Comparison of ENCODE assay signal across 31 cellular contexts in the genomic region with DNA sequence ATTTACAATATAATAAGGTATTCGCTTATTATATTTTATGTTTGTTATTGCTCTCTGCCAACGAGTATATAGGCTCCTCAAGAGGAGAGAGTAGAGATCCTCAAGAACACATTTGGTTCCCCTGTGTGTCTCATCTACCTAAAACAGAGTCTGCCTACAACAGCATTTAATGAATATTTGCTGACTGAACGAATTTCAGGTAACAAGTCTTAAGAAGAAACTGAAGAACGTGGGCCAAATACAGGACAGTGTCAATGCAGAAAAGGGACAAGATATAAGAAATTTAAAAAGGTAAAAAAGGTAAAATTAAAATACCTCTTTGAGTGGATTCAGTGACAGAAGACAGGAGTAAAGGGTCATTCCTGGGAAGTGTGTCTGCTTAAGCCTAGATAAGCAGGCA.
"Had no signal": no experiment of that assay in that cellular context is flagged by ENCODE, and none has a peak within 500 bp of the region (broad histone marks: within the 10 kb centered on the region; RNA-seq: fewer than 3 reads in every experiment).

No MANE protein-coding gene starts in this region.

- FAIRE-seq: astrocyte had no signal

- H3K9me3 Mint-ChIP-seq: activated B cell treated with CpG ODN at 0.5 μM for 24 hours; activated CD8-positive, alpha-beta T cell treated with anti-CD3 and anti-CD28 coated beads for 36 hours; activated naive CD4-positive, alpha-beta T cell treated with anti-CD3 and anti-CD28 coated beads, Interleukin-2, amount 10 ng/mL, durations not matched to agents 7 days and 5 days; activated naive CD8-positive, alpha-beta T cell treated with anti-CD3 and anti-CD28 coated beads, Interleukin-2, amount 50 U/mL, for 24 hours; activated T-helper 2 cell treated with anti-CD3 and anti-CD28 coated beads, Interferon-gamma antibody, Interleukin-2, Interleukin-4, amounts not matched to agents 10 μg/mL and 5 μg/mL and 100 μg/mL, durations not matched to agents 14 hours and 24 hours and 36 hours; T-helper 1 cell treated with Interleukin-12 subunit alpha and Interleukin-12 subunit beta and Interleukin-4 antibody, amounts not matched to agents 30 μg/mL and 1 μg/mL, for 36 hours; T-helper 2 cell treated with Interferon-gamma antibody and Interleukin-4, amounts not matched to agents 5 μg/mL and 100 μg/mL, for 36 hours had no signal

- H3K4me1 ChIP-seq: body of pancreas, breast epithelium had no signal

- H3K36me3 Mint-ChIP-seq: activated CD4-positive, alpha-beta memory T cell treated with anti-CD3 and anti-CD28 coated beads for 36 hours; activated naive CD4-positive, alpha-beta T cell treated with anti-CD3 and anti-CD28 coated beads, Interleukin-2, amount 10 ng/mL, durations not matched to agents 7 days and 5 days; activated naive CD4-positive, alpha-beta T cell treated with anti-CD3 and anti-CD28 coated beads, Interleukin-2, amount 50 U/mL, for 24 hours; activated naive CD8-positive, alpha-beta T cell; activated naive CD8-positive, alpha-beta T cell treated with anti-CD3 and anti-CD28 coated beads, Interleukin-2, amount 10 ng/mL, durations not matched to agents 7 days and 5 days had no signal

- DNase-seq: activated B cell treated with CpG ODN at 0.5 μM for 24 hours; activated CD4-positive, alpha-beta memory T cell treated with anti-CD3 and anti-CD28 coated beads for 36 hours; activated CD4-positive, alpha-beta T cell treated with anti-CD3 and anti-CD28 coated beads for 4 hours; activated CD4-positive, alpha-beta T cell treated with anti-CD3 and anti-CD28 coated beads, Interleukin-2, amount 10 ng/mL, durations not matched to agents 24 days and 14 days; activated CD4-positive, alpha-beta T cell treated with anti-CD3 and anti-CD28 coated beads, Interleukin-2, amount 50 U/mL, for 1 hour; activated CD4-positive, alpha-beta T cell treated with anti-CD3 and anti-CD28 coated beads, Interleukin-2, amount 50 U/mL, for 4 hours; activated CD4-positive, CD25-positive, alpha-beta regulatory T cell treated with anti-CD3 and anti-CD28 coated beads, Interleukin-2, amount 50 U/mL, for 72 hours; activated CD8-positive, alpha-beta memory T cell treated with anti-CD3 and anti-CD28 coated beads, Interleukin-2, amount 50 U/mL, for 4 hours; activated CD8-positive, alpha-beta T cell treated with anti-CD3 and anti-CD28 coated beads for 36 hours; activated effector memory CD4-positive, alpha-beta T cell treated with Interleukin-2 at 50 U/mL for 16 hours; activated gamma-delta T cell; activated naive CD4-positive, alpha-beta T cell treated with anti-CD3 and anti-CD28 coated beads, Interleukin-2, amount 10 ng/mL, durations not matched to agents 7 days and 5 days; activated naive CD4-positive, alpha-beta T cell treated with Interleukin-2 at 50 U/mL for 16 hours; activated naive CD8-positive, alpha-beta T cell treated with anti-CD3 and anti-CD28 coated beads, Interleukin-2, amount 10 ng/mL, durations not matched to agents 7 days and 5 days; activated naive CD8-positive, alpha-beta T cell treated with anti-CD3 and anti-CD28 coated beads, Interleukin-2, amount 50 U/mL, for 24 hours; activated T-cell treated with anti-CD3 and anti-CD28 coated beads, Interleukin-2, amount 50 U/mL, for 24 hours; activated T-cell treated with anti-CD3 and anti-CD28 coated beads, Interleukin-2, amount 50 U/mL, for 48 hours; aorta; body of pancreas; brain microvascular endothelial cell; central memory CD4-positive, alpha-beta T cell; T-helper 2 cell; T-helper 9 cell had no signal

- H3K9me3 ChIP-seq: body of pancreas, breast epithelium had no signal

- H3K4me3 Mint-ChIP-seq: activated B cell treated with CpG ODN at 0.5 μM for 24 hours; activated CD4-positive, alpha-beta memory T cell treated with anti-CD3 and anti-CD28 coated beads for 36 hours; activated CD4-positive, alpha-beta T cell treated with anti-CD3 and anti-CD28 coated beads, Interleukin-2, amount 10 ng/mL, durations not matched to agents 24 days and 14 days; activated CD8-positive, alpha-beta T cell treated with anti-CD3 and anti-CD28 coated beads for 36 hours; activated naive CD4-positive, alpha-beta T cell treated with anti-CD3 and anti-CD28 coated beads, Interleukin-2, amount 10 ng/mL, durations not matched to agents 7 days and 5 days; activated naive CD4-positive, alpha-beta T cell treated with anti-CD3 and anti-CD28 coated beads, Interleukin-2, amount 50 U/mL, for 24 hours; activated naive CD8-positive, alpha-beta T cell; activated naive CD8-positive, alpha-beta T cell treated with anti-CD3 and anti-CD28 coated beads, Interleukin-2, amount 10 ng/mL, durations not matched to agents 7 days and 5 days; activated naive CD8-positive, alpha-beta T cell treated with anti-CD3 and anti-CD28 coated beads, Interleukin-2, amount 50 U/mL, for 24 hours; activated T-cell treated with anti-CD3 and anti-CD28 coated beads, Interleukin-2, amount 50 U/mL, for 24 hours; T-helper 1 cell treated with Interleukin-12 subunit alpha and Interleukin-12 subunit beta and Interleukin-4 antibody, amounts not matched to agents 30 μg/mL and 1 μg/mL, for 36 hours; T-helper 2 cell treated with Interferon-gamma antibody and Interleukin-4, amounts not matched to agents 5 μg/mL and 100 μg/mL, for 36 hours had no signal

- H3K27me3 ChIP-seq: body of pancreas, brain microvascular endothelial cell, breast epithelium had no signal

- H3K4me3 ChIP-seq: body of pancreas, breast epithelium had no signal

- H3K27me3 Mint-ChIP-seq: activated B cell treated with CpG ODN at 0.5 μM for 24 hours; activated CD4-positive, alpha-beta memory T cell treated with anti-CD3 and anti-CD28 coated beads for 36 hours; activated CD4-positive, alpha-beta T cell treated with anti-CD3 and anti-CD28 coated beads, Interleukin-2, amount 10 ng/mL, durations not matched to agents 24 days and 14 days; activated CD8-positive, alpha-beta T cell treated with anti-CD3 and anti-CD28 coated beads for 36 hours; activated naive CD4-positive, alpha-beta T cell treated with anti-CD3 and anti-CD28 coated beads, Interleukin-2, amount 10 ng/mL, durations not matched to agents 7 days and 5 days; activated naive CD4-positive, alpha-beta T cell treated with anti-CD3 and anti-CD28 coated beads, Interleukin-2, amount 50 U/mL, for 24 hours; activated naive CD8-positive, alpha-beta T cell treated with anti-CD3 and anti-CD28 coated beads, Interleukin-2, amount 10 ng/mL, durations not matched to agents 7 days and 5 days; activated T-cell treated with anti-CD3 and anti-CD28 coated beads, Interleukin-2, amount 50 U/mL, for 24 hours had no signal

- H3K36me3 ChIP-seq: brain microvascular endothelial cell, breast epithelium had no signal

- ATAC-seq: activated CD8-positive, alpha-beta T cell treated with anti-CD3 and anti-CD28 coated beads for 36 hours; activated naive CD8-positive, alpha-beta T cell treated with anti-CD3 and anti-CD28 coated beads, Interleukin-2, amount 50 U/mL, for 24 hours; body of pancreas had no signal

- H3K27ac ChIP-seq: body of pancreas, brain microvascular endothelial cell, breast epithelium, VCaP had no signal

- H3K4me1 Mint-ChIP-seq: activated B cell treated with CpG ODN at 0.5 μM for 24 hours; activated CD4-positive, alpha-beta T cell treated with anti-CD3 and anti-CD28 coated beads, Interleukin-2, amount 10 ng/mL, durations not matched to agents 24 days and 14 days; activated naive CD4-positive, alpha-beta T cell treated with anti-CD3 and anti-CD28 coated beads, Interleukin-2, amount 10 ng/mL, durations not matched to agents 7 days and 5 days; activated naive CD4-positive, alpha-beta T cell treated with anti-CD3 and anti-CD28 coated beads, Interleukin-2, amount 50 U/mL, for 24 hours; activated naive CD8-positive, alpha-beta T cell treated with anti-CD3 and anti-CD28 coated beads, Interleukin-2, amount 10 ng/mL, durations not matched to agents 7 days and 5 days; activated naive CD8-positive, alpha-beta T cell treated with anti-CD3 and anti-CD28 coated beads, Interleukin-2, amount 50 U/mL, for 24 hours had no signal

- H3K27ac Mint-ChIP-seq: activated B cell treated with CpG ODN at 0.5 μM for 24 hours; activated CD4-positive, alpha-beta memory T cell treated with anti-CD3 and anti-CD28 coated beads for 36 hours; activated CD4-positive, alpha-beta T cell treated with anti-CD3 and anti-CD28 coated beads, Interleukin-2, amount 10 ng/mL, durations not matched to agents 24 days and 14 days; activated CD8-positive, alpha-beta T cell treated with anti-CD3 and anti-CD28 coated beads for 36 hours; activated naive CD4-positive, alpha-beta T cell treated with anti-CD3 and anti-CD28 coated beads, Interleukin-2, amount 10 ng/mL, durations not matched to agents 7 days and 5 days; activated naive CD4-positive, alpha-beta T cell treated with anti-CD3 and anti-CD28 coated beads, Interleukin-2, amount 50 U/mL, for 24 hours; activated naive CD8-positive, alpha-beta T cell; activated naive CD8-positive, alpha-beta T cell treated with anti-CD3 and anti-CD28 coated beads, Interleukin-2, amount 10 ng/mL, durations not matched to agents 7 days and 5 days; activated naive CD8-positive, alpha-beta T cell treated with anti-CD3 and anti-CD28 coated beads, Interleukin-2, amount 50 U/mL, for 24 hours; activated T-cell treated with anti-CD3 and anti-CD28 coated beads, Interleukin-2, amount 50 U/mL, for 24 hours; activated T-helper 2 cell treated with anti-CD3 and anti-CD28 coated beads, Interferon-gamma antibody, Interleukin-2, Interleukin-4, amounts not matched to agents 10 μg/mL and 5 μg/mL and 100 μg/mL, durations not matched to agents 14 hours and 24 hours and 36 hours; T-helper 1 cell treated with Interleukin-12 subunit alpha and Interleukin-12 subunit beta and Interleukin-4 antibody, amounts not matched to agents 30 μg/mL and 1 μg/mL, for 36 hours; T-helper 2 cell treated with Interferon-gamma antibody and Interleukin-4, amounts not matched to agents 5 μg/mL and 100 μg/mL, for 36 hours had no signal
